Comparison of ENCODE assay signal across 1 cellular context in genomic region chr1:32538887-32539583, GRCh38.
TF ChIP-seq lines count a peak whose summit lies in the region.

ZBTB8A (plus strand) TSS chr1:32539427; CDS start chr1:32592932, 53,505 bp downstream.

TF ChIP-seq in HepG2, 621 proteins besides CTCF, POLR2A, EP300 and RAD21 (continued from another document and continues in another):
- peak; percentile 64; the same call in 1 of the 2 replicates for TF ChIP-seq ZNF687 (CRISPR knock-in tag; IDR thresholded peaks at IDR 0.05)
- TF ChIP-seq SNAI1 (CRISPR knock-in tag; IDR thresholded peaks at IDR 0.05; ENCODE audit: borderline replicate concordance), result no peak
- no peak for TF ChIP-seq ZNF264 (CRISPR knock-in tag; IDR thresholded peaks at IDR 0.05)
- no peak for TF ChIP-seq ZNF660 (CRISPR knock-in tag; IDR thresholded peaks at IDR 0.05; ENCODE audit: borderline replicate concordance, low read depth)
- no peak for TF ChIP-seq PAF1 (CRISPR knock-in tag; IDR thresholded peaks at IDR 0.05)
- 0 out of 2 replicates have a peak, but pooled peaks have one; percentile 41 for TF ChIP-seq MYC (CRISPR knock-in tag; IDR thresholded peaks at IDR 0.05; ENCODE audit: borderline replicate concordance)
- TF ChIP-seq DNMT3B (CRISPR knock-in tag; conservative IDR thresholded peaks at IDR 0.05), result 0 out of 2 replicates have a peak, but pooled peaks have one; percentile 50
- TF ChIP-seq HNRNPL (IDR thresholded peaks at IDR 0.05; ENCODE audit: low read depth, low read length), result 0 out of 2 replicates have a peak, but pooled peaks have one; percentile 65
- no peak for TF ChIP-seq PITX1 (CRISPR knock-in tag; IDR thresholded peaks at IDR 0.05)
- no peak for TF ChIP-seq ZBTB2 (CRISPR knock-in tag; IDR thresholded peaks at IDR 0.05; ENCODE audit: low read depth)
- no peak for TF ChIP-seq ZNF7 (CRISPR knock-in tag; IDR thresholded peaks at IDR 0.05)
- no peak for TF ChIP-seq CC2D1A (CRISPR knock-in tag; IDR thresholded peaks at IDR 0.05)
- no peak for TF ChIP-seq SATB2 (CRISPR knock-in tag; IDR thresholded peaks at IDR 0.05)
- TF ChIP-seq ZSCAN20 (CRISPR knock-in tag; IDR thresholded peaks at IDR 0.05; ENCODE audit: borderline replicate concordance), result no peak
- TF ChIP-seq UBTF (CRISPR knock-in tag; IDR thresholded peaks at IDR 0.05), result peak; percentile 55; the same call in 1 of the 2 replicates
- TF ChIP-seq MEF2D (CRISPR knock-in tag; IDR thresholded peaks at IDR 0.05), result no peak
- 0 out of 2 replicates have a peak, but pooled peaks have one; percentile 23 for TF ChIP-seq HNF1B (CRISPR knock-in tag; IDR thresholded peaks at IDR 0.05)
- TF ChIP-seq POLR2AphosphoS5 (IDR thresholded peaks at IDR 0.05; ENCODE audit: low read depth, low read length), result no peak
- TF ChIP-seq ZNF142 (CRISPR knock-in tag; IDR thresholded peaks at IDR 0.05), result peak; percentile 55; the same call in 1 of the 2 replicates
- TF ChIP-seq NFKB2 (CRISPR knock-in tag; IDR thresholded peaks at IDR 0.05; ENCODE audit: borderline replicate concordance), result no peak
- TF ChIP-seq HES4 (CRISPR knock-in tag; IDR thresholded peaks at IDR 0.05; ENCODE audit: borderline replicate concordance), result no peak
- peak; percentile 10; the same call in 1 of the 2 replicates for TF ChIP-seq GATAD2A (CRISPR knock-in tag; IDR thresholded peaks at IDR 0.05)
- 0 out of 2 replicates have a peak, but pooled peaks have one; percentile 8 for TF ChIP-seq MAFF (IDR thresholded peaks at IDR 0.05; ENCODE audit: low read depth, low read length)
- no peak for TF ChIP-seq ZNF747 (CRISPR knock-in tag; IDR thresholded peaks at IDR 0.05; ENCODE audit: borderline replicate concordance)
- TF ChIP-seq ZNF235 (CRISPR knock-in tag; IDR thresholded peaks at IDR 0.05; ENCODE audit: borderline replicate concordance), result no peak
- 0 out of 2 replicates have a peak, but pooled peaks have one; percentile 18 for TF ChIP-seq SALL1 (CRISPR knock-in tag; IDR thresholded peaks at IDR 0.05)
- TF ChIP-seq KAT8 (CRISPR knock-in tag; IDR thresholded peaks at IDR 0.05), result 0 out of 2 replicates have a peak, but pooled peaks have one; percentile 23
- no peak for TF ChIP-seq ZNF205 (CRISPR knock-in tag; IDR thresholded peaks at IDR 0.05)
- TF ChIP-seq SMARCC2 (IDR thresholded peaks at IDR 0.05), result no peak
- no peak for TF ChIP-seq ATF7-NPFF (CRISPR knock-in tag; IDR thresholded peaks at IDR 0.05; ENCODE audit: low read depth)
- no peak for TF ChIP-seq GATAD1 (CRISPR knock-in tag; IDR thresholded peaks at IDR 0.05)
- TF ChIP-seq PHF8 (CRISPR knock-in tag; IDR thresholded peaks at IDR 0.05), result peak; percentile 56
- no peak for TF ChIP-seq KLF13 (CRISPR knock-in tag; IDR thresholded peaks at IDR 0.05)
- no peak for TF ChIP-seq ZNF670 (CRISPR knock-in tag; IDR thresholded peaks at IDR 0.05; ENCODE audit: borderline replicate concordance)
- TF ChIP-seq SSRP1 (CRISPR knock-in tag; IDR thresholded peaks at IDR 0.05), result no peak
- no peak for TF ChIP-seq IRF2 (CRISPR knock-in tag; IDR thresholded peaks at IDR 0.05)
- TF ChIP-seq TBX3 (IDR thresholded peaks at IDR 0.05; ENCODE audit: borderline replicate concordance), result no peak
- no peak for TF ChIP-seq CBX5 (CRISPR knock-in tag; IDR thresholded peaks at IDR 0.05; ENCODE audit: borderline replicate concordance)
- TF ChIP-seq GATA4 (IDR thresholded peaks at IDR 0.05; ENCODE audit: borderline replicate concordance, low read depth), result no peak
- TF ChIP-seq ZNF276 (CRISPR knock-in tag; IDR thresholded peaks at IDR 0.05; ENCODE audit: low read depth), result no peak
- TF ChIP-seq ZNF136 (CRISPR knock-in tag; IDR thresholded peaks at IDR 0.05; ENCODE audit: low read depth), result no peak
- TF ChIP-seq ZXDC (CRISPR knock-in tag; IDR thresholded peaks at IDR 0.05), result 0 out of 2 replicates have a peak, but pooled peaks have one; percentile 26
- peak; percentile 38 to 53; a peak in 2 of 4 replicates for TF ChIP-seq MAFK (conservative IDR thresholded peaks at IDR 0.05 in 1 of 2, IDR thresholded peaks at IDR 0.05 in 1 of 2; ENCODE audit: low read length in 2 of 2)
- TF ChIP-seq PHF21A (CRISPR knock-in tag; IDR thresholded peaks at IDR 0.05), result peak; percentile 36; the same call in 1 of the 2 replicates
- no peak for TF ChIP-seq SP5 (CRISPR knock-in tag; IDR thresholded peaks at IDR 0.05; ENCODE audit: borderline replicate concordance, low read depth)
